Comparison of ENCODE assay signal across 18 cellular contexts in genomic region chr4:188934320-188934975, GRCh38.
DNase-seq lines count a peak whose midpoint lies in the region; ATAC-seq and TF ChIP-seq lines count a peak whose summit lies in the region.
"Had no signal": no experiment of that assay in that cellular context is flagged by ENCODE, and none has a peak within 500 bp of the region (broad histone marks: within the 10 kb centered on the region; RNA-seq: fewer than 3 reads in every experiment).

No MANE protein-coding gene starts in this region.

- H3K14ac ChIP-seq in IMR-90 (replicated peaks; ENCODE audit: low read depth, low read length): peak overlapping the region; percentile 39; the same call in 1 of the 2 replicates

- BruUV-seq in IMR-90 (replicated peaks; lab: Mats Ljungman, UMichigan): no TSS peak

- H2AK5ac ChIP-seq in IMR-90 (ENCODE audit: low read depth, low read length): peak overlapping the region; percentile 21; the same call in 1 of the 2 replicates

- H3K79me1 ChIP-seq in IMR-90 (ENCODE audit: low read depth in 1 of 2, low read length in 2 of 2): no peaks in the 10 kb centered on the region

- H4K91ac ChIP-seq in IMR-90 (ENCODE audit: insufficient read depth, low read depth, low read length): peak overlapping the region; percentile 29

- H2BK5ac ChIP-seq in IMR-90 (ENCODE audit: low read depth, low read length, poor library complexity, severe bottlenecking): peak overlapping the region; percentile 62

- H3K9me1 ChIP-seq in IMR-90 (ENCODE audit: insufficient read depth, low read length): no peaks in the 10 kb centered on the region

- dilution Hi-C loops in IMR-90 (cut with HindIII; ENCODE audit: low sequenced_read_pairs, unreplicated experiment): no loop called here

- H3K56ac ChIP-seq in IMR-90 (ENCODE audit: extremely low read depth, insufficient read depth, low read length): no peak overlapping the region

- H2BK120ac ChIP-seq in IMR-90 (ENCODE audit: low read depth, low read length): peak overlapping the region; percentile 90

- no peaks in the 10 kb centered on the region for H4K20me1 ChIP-seq in IMR-90 (ENCODE audit: insufficient read depth, low read length)

- H3K27me3 ChIP-seq in AG04450 (ENCODE audit: control insufficient read depth, insufficient read depth, low read length) (no peaks in the 10 kb centered on the region), IMR-90 (ENCODE audit: control insufficient read depth, insufficient read depth, low read length) (no peaks in the 10 kb centered on the region)
- H3K27me3 ChIP-seq: transverse colon had no signal

- no peak overlapping the region for H2AK9ac ChIP-seq in IMR-90 (replicated peaks; ENCODE audit: low read depth, low read length, poor library complexity)

- peak overlapping the region; percentile 70 for H4K5ac ChIP-seq in IMR-90 (ENCODE audit: low read depth, low read length)

- peak overlapping the region; percentile 72 for H2BK20ac ChIP-seq in IMR-90 (ENCODE audit: low read depth, low read length)

- no peak overlapping the region for H3K9ac ChIP-seq in IMR-90 (ENCODE audit: low read depth, low read length)

- peaks cover 7% of the 10 kb centered on the region; the same call in 1 of the 2 replicates for H3K4me1 ChIP-seq in IMR-90 (ENCODE audit: control insufficient read depth, insufficient read depth, low read length)
- H3K4me1 ChIP-seq: transverse colon had no signal

- TF ChIP-seq CTCF in AG04450 (IDR thresholded peaks at IDR 0.05; ENCODE audit: low read depth, low read length) (no peak), IMR-90 (conservative IDR thresholded peaks at IDR 0.05; ENCODE audit: low read depth, low read length) (no peak), astrocyte of the spinal cord (IDR thresholded peaks at IDR 0.05; ENCODE audit: low read depth, low read length) (no peak)

- intact Hi-C loops in IMR-90 (cut with micrococcal nuclease) (no loop called here), Right ventricle myocardium superior (cut with DNase I) (no loop called here)

- peak overlapping the region; percentile 79; the same call in 1 of the 2 replicates for H3K18ac ChIP-seq in IMR-90 (ENCODE audit: low read depth, low read length)

- ATAC-seq in IMR-90 (ENCODE audit: low read depth): peak; percentile 75
- no peak for ATAC-seq in Right ventricle myocardium superior (ENCODE audit: poor library complexity)
- ATAC-seq in HG02588 (IDR thresholded peaks at IDR 0.05; ENCODE audit: unreplicated experiment): no peak

- DNase-seq in AG04450 (ENCODE audit: low read depth, low spot score) (peak; percentile 51), IMR-90 (peak; percentile 81), astrocyte of the spinal cord (ENCODE audit: low read depth, low spot score) (peak; percentile 32), iris pigment epithelial cell (ENCODE audit: low read depth) (peak; percentile 77), DMS114 treated with DMSO at 0.1 percent for 48 hours (lab: John Stamatoyannopoulos, UW; ENCODE audit: unreplicated experiment) (no peak), Right ventricle myocardium superior (no peak), NCI-H345 (lab: John Stamatoyannopoulos, UW) (no peak)
- DNase-seq: activated naive CD4-positive, alpha-beta T cell; AML-193; DMS79 treated with DMSO at 0.1 percent for 48 hours; erythroblast; NCI-H82; stimulated activated CD4-positive, alpha-beta T cell treated with anti-CD3 and anti-CD28 coated beads, Interleukin-1b, Interleukin-23, amount 100 ng/mL, for 48 hours; stimulated activated CD8-positive, alpha-beta memory T cell treated with anti-CD3 and anti-CD28 coated beads, Interleukin-4, amount 100 ng/mL, for 48 hours; transverse colon had no signal

- H3K36me3 ChIP-seq in IMR-90 (ENCODE audit: control insufficient read depth, insufficient read depth, low read length): no peaks in the 10 kb centered on the region
- H3K36me3 ChIP-seq: transverse colon had no signal

- in situ Hi-C loops in IMR-90 (cut with MboI; ENCODE audit: low sequenced_read_pairs) (no loop called here), astrocyte of the spinal cord (cut with HindIII; ENCODE audit: low sequenced_read_pairs) (no loop called here)

- no peak for TF ChIP-seq POLR2A in IMR-90 (IDR thresholded peaks at IDR 0.05; ENCODE audit: low read depth, low read length)

- H2BK15ac ChIP-seq in IMR-90 (ENCODE audit: low read depth, low read length): peak overlapping the region; percentile 55; the same call in 1 of the 3 replicates

- no peak overlapping the region for H2AFZ ChIP-seq in IMR-90 (replicated peaks; ENCODE audit: low read length, poor library complexity)

- H3K27ac ChIP-seq in AG04450 (ENCODE audit: low read depth, low read length) (peak overlapping the region; percentile 33), IMR-90 (ENCODE audit: insufficient read depth, low read length) (peak overlapping the region; percentile 60; the same call in 1 of the 2 replicates)
- H3K27ac ChIP-seq: HL-60, transverse colon, VCaP had no signal

- peak overlapping the region; percentile 48; the same call in 1 of the 2 replicates for H3K4ac ChIP-seq in IMR-90 (ENCODE audit: low read depth, low read length)

- no peak overlapping the region for H3K4me3 ChIP-seq in AG04450 (ENCODE audit: low read depth, low read length)
- no peak overlapping the region for H3K4me3 ChIP-seq in IMR-90 (ENCODE audit: insufficient read depth, low read depth, low read length)
- H3K4me3 ChIP-seq in astrocyte of the spinal cord (ENCODE audit: low read depth, low read length): no peak overlapping the region
- H3K4me3 ChIP-seq: transverse colon had no signal

- POLR2A ChIA-PET in AG04450 (lab: Yijun Ruan, JAX): no interaction called here
- POLR2A ChIA-PET in IMR-90 (lab: Charles Lee; ENCODE audit: unreplicated experiment): no interaction called here

- CTCF ChIA-PET in AG04450 (lab: Charles Lee): no interaction called here
- CTCF ChIA-PET in IMR-90 (lab: Yijun Ruan, JAX): no interaction called here

- TF ChIP-seq RAD21 in IMR-90 (IDR thresholded peaks at IDR 0.05; ENCODE audit: low read length): no peak

- peak overlapping the region in 1 of 2 experiments; percentile 68; a peak in 2 of 4 replicates for H4K8ac ChIP-seq in IMR-90 (ENCODE audit: low read depth in 2 of 2, low read length in 2 of 2)

- peak overlapping the region; percentile 17; the same call in 1 of the 2 replicates for H3K4me2 ChIP-seq in IMR-90 (ENCODE audit: low read depth, low read length)

- H3K9me3 ChIP-seq in AG04450 (ENCODE audit: control insufficient read depth, insufficient read depth, low read length): peaks cover 12% of the 10 kb centered on the region; the same call in 1 of the 2 replicates
- peaks cover 11% of the 10 kb centered on the region for H3K9me3 ChIP-seq in IMR-90 (ENCODE audit: control insufficient read depth, insufficient read depth, low read length)

- WGBS in IMR-90 (ENCODE audit: extremely low coverage in 2 of 2, insufficient read length in 1 of 2), 2 experiments: no CpG with 5 or more reads among the region's 5 CpGs

- peak overlapping the region; percentile 35; the same call in 1 of the 2 replicates for H3K23ac ChIP-seq in IMR-90 (ENCODE audit: low read depth, low read length)

TF ChIP-seq in IMR-90, 13 proteins besides CTCF, POLR2A, EP300 and RAD21:
- no peak for TF ChIP-seq RCOR1 (IDR thresholded peaks at IDR 0.05; ENCODE audit: insufficient replicate concordance, low read length)
- TF ChIP-seq FOS (IDR thresholded peaks at IDR 0.05; ENCODE audit: low read depth, low read length): no peak
- no peak for TF ChIP-seq MAZ (IDR thresholded peaks at IDR 0.05; ENCODE audit: borderline replicate concordance, low read depth, low read length)
- no peak for TF ChIP-seq CEBPB (IDR thresholded peaks at IDR 0.05; ENCODE audit: low read depth, low read length)
- TF ChIP-seq NFE2L2 (IDR thresholded peaks at IDR 0.05; ENCODE audit: low read depth, low read length): no peak
- TF ChIP-seq RFX5 (IDR thresholded peaks at IDR 0.05; ENCODE audit: low read depth, low read length): no peak
- TF ChIP-seq CHD1 (IDR thresholded peaks at IDR 0.05; ENCODE audit: low read depth, low read length): no peak
- no peak for TF ChIP-seq MXI1 (IDR thresholded peaks at IDR 0.05; ENCODE audit: borderline replicate concordance, low read depth, low read length)
- TF ChIP-seq ELK1 (IDR thresholded peaks at IDR 0.05; ENCODE audit: borderline replicate concordance, low read depth, low read length): no peak
- no peak for TF ChIP-seq BHLHE40 (IDR thresholded peaks at IDR 0.05; ENCODE audit: low read depth, low read length)
- no peak for TF ChIP-seq USF2 (IDR thresholded peaks at IDR 0.05; ENCODE audit: low read depth, low read length)
- TF ChIP-seq MAFK (IDR thresholded peaks at IDR 0.05; ENCODE audit: low read depth, low read length): no peak
- no peak for TF ChIP-seq SMC3 (IDR thresholded peaks at IDR 0.05; ENCODE audit: low read depth, low read length)

Comparison
In these comparisons a context has a peak if more than half of its experiments do, and no peak if none do; other contexts are left out.
1. DNase-seq: peak in AG04450 (single experiment), IMR-90 (single experiment), astrocyte of the spinal cord (single experiment) and iris pigment epithelial cell (single experiment); none in DMS114 treated with DMSO at 0.1 percent for 48 hours (single experiment), Right ventricle myocardium superior (single experiment) and NCI-H345 (single experiment).